In the genomic region with DNA sequence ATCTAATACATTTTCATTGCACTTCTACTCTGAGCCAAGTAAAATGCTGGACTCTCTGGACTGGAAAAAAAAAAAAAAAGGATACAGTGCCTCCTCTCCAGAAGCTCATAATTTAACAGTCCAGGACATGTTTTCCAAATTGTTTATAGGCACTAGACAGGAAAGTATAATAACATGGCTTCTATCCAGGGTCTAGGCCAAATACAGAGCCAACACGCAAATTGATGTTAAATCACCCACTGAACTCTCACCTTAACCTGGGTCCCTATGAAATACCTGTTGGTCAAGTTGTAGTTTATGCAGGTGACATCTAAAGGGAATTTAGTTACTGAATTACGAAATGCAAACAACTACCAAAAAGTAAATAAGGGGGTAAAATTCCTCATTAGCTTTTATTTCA, we compare ENCODE assay signal across 19 cellular contexts.
"Had no signal": no experiment of that assay in that cellular context is flagged by ENCODE, and none has a peak within 500 bp of the region (broad histone marks: within the 10 kb centered on the region; RNA-seq: fewer than 3 reads in every experiment).

No MANE protein-coding gene starts in this region.

- H3K4me1 ChIP-seq: left ventricle myocardium inferior, right atrium auricular region, right lobe of liver, tibial nerve, uterus had no signal

- H3K36me3 ChIP-seq: left ventricle myocardium inferior, ovary, right atrium auricular region, right lobe of liver, tibial nerve, uterus had no signal

- H3K27ac ChIP-seq: left ventricle myocardium inferior, ovary, right atrium auricular region, right lobe of liver, tibial nerve, uterus had no signal

- H3K4me3 ChIP-seq: left ventricle myocardium inferior, lung, ovary, right atrium auricular region, right lobe of liver, tibial nerve, uterus had no signal

- H3K27me3 ChIP-seq: ovary, right atrium auricular region, right lobe of liver, tibial nerve, uterus had no signal

- H3K9me3 ChIP-seq: left ventricle myocardium inferior, ovary, right atrium auricular region, right lobe of liver, tibial nerve, uterus had no signal

- DNase-seq: hypothalamus; immature natural killer cell; kidney; left ventricle myocardium inferior; mesendoderm; naive thymus-derived CD4-positive, alpha-beta T cell; ovary; right lobe of liver; stimulated activated CD4-positive, alpha-beta T cell treated with anti-CD3 and anti-CD28 coated beads, Interleukin-12 subunit alpha, Interleukin-12 subunit beta, amount 100 ng/mL, for 4 hours; stimulated activated CD4-positive, alpha-beta T cell treated with anti-CD3 and anti-CD28 coated beads, Interleukin-15, amount 100 ng/mL, for 24 hours; stimulated activated CD4-positive, alpha-beta T cell treated with anti-CD3 and anti-CD28 coated beads, Interleukin-2, amount 100 ng/mL, for 24 hours; stimulated activated CD4-positive, alpha-beta T cell treated with anti-CD3 and anti-CD28 coated beads, Interleukin-4, amount 100 ng/mL, for 1 hour; stimulated activated naive CD4-positive, alpha-beta T cell treated with Interleukin-2 at 50 U/mL for 16 hours; stimulated activated naive CD8-positive, alpha-beta T cell treated with anti-CD3 and anti-CD28 coated beads, Interleukin-15, amount 100 ng/mL, for 72 hours; substantia nigra; uterus had no signal
